Comparison of ENCODE assay signal across 19 cellular contexts in genomic region chr12:99111600-99111999, GRCh38.
A peak's percentile ranks its signal among the peaks of the same experiment; 100 is the strongest.
DNase-seq lines count a peak whose midpoint lies in the region; ATAC-seq, FAIRE-seq and TF ChIP-seq lines count a peak whose summit lies in the region.
"Had no signal": no experiment of that assay in that cellular context is flagged by ENCODE, and none has a peak within 500 bp of the region (broad histone marks: within the 10 kb centered on the region; RNA-seq: fewer than 3 reads in every experiment).

No MANE protein-coding gene starts in this region.

- H3K4me2 ChIP-seq in GM12878 (ENCODE audit: control insufficient read depth, insufficient read depth) = no peak overlapping the region

- no peak overlapping the region for H2AFZ ChIP-seq in GM12878 (ENCODE audit: control insufficient read depth, low read depth, low read length)

- in situ Hi-C loops in GM12878 (cut with MboI) = no loop called here

- WGBS in GM12878 (ENCODE audit: insufficient coverage, insufficient replicate concordance, low lambda C conversion rate, missing lambda C conversion rate) = 42% methylated on average over 5 of the region's 5 CpGs

- intact Hi-C loops in A673 (cut with micrococcal nuclease; ENCODE audit: unreplicated experiment) (no loop called here), GM12878 (cut with micrococcal nuclease; ENCODE audit: unreplicated experiment) (no loop called here)

- no peak overlapping the region for H3K9ac ChIP-seq in GM12878 (ENCODE audit: control insufficient read depth, insufficient read depth, low read length)

- H3K4me3 ChIP-seq in A673 (ENCODE audit: low read depth, low read length, poor library complexity, severe bottlenecking) = no peak overlapping the region
- no peak overlapping the region for H3K4me3 ChIP-seq in GM12878
- H3K4me3 ChIP-seq: right atrium auricular region, vagina had no signal

- H3K27ac ChIP-seq in A673 (ENCODE audit: low read depth, low read length, poor library complexity, severe bottlenecking) (no peak overlapping the region), GM12878 (ENCODE audit: control insufficient read depth, insufficient read depth) (no peak overlapping the region)
- H3K27ac ChIP-seq: right atrium auricular region, vagina had no signal

- TF ChIP-seq EP300 in GM12878 (IDR thresholded peaks at IDR 0.05; ENCODE audit: borderline replicate concordance in 1 of 2, control insufficient read depth in 1 of 2, low read depth in 2 of 2, low read length in 2 of 2) = no peak

- POLR2A ChIA-PET in A673 (lab: Charles Lee; ENCODE audit: low non-redundant PET) = no interaction called here
- POLR2A ChIA-PET in GM12878 (lab: Charles Lee) = no interaction called here

- H3K4me1 ChIP-seq in A673 (ENCODE audit: insufficient read depth, low read length, poor library complexity, severe bottlenecking) (peaks cover 13% of the 10 kb centered on the region), GM12878 (ENCODE audit: control insufficient read depth, insufficient read depth, low read length) (no peaks in the 10 kb centered on the region)
- H3K4me1 ChIP-seq: right atrium auricular region, vagina had no signal

- no peak for TF ChIP-seq RAD21 in GM12878 (IDR thresholded peaks at IDR 0.05; ENCODE audit: insufficient read depth, low read depth, low read length)

- DNase-seq in A673 (ENCODE audit: low spot score) (peak; percentile 69), M059J (ENCODE audit: low read depth) (peak; percentile 3), NCI-H446 (lab: John Stamatoyannopoulos, UW) (peak; percentile 49 to 73), GM12878 (ENCODE audit: low read depth, low spot score) (no peak), left lobe of liver (ENCODE audit: low spot score) (no peak), D721Med (ENCODE audit: insufficient read length, low spot score) (no peak)
- no peak for DNase-seq in activated CD4-positive, alpha-beta T cell treated with anti-CD3 and anti-CD28 coated beads for 4 hours
- DNase-seq: ACHN; activated naive CD4-positive, alpha-beta T cell; H9; naive B cell; NCI-H226; stimulated activated CD4-positive, alpha-beta T cell treated with anti-CD3 and anti-CD28 coated beads, Interleukin-4, amount 100 ng/mL, for 4 hours; stimulated activated naive B cell treated with anti-CD40 and anti-IgM and Interleukin-4, amounts not matched to agents 10 μg/mL and 1 μg/mL and 100 μg/mL, for 72 hours had no signal

- TF ChIP-seq CTCF in A673 (conservative IDR thresholded peaks at IDR 0.05; ENCODE audit: low read depth, low read length) = no peak
- no peak for TF ChIP-seq CTCF in GM12878 (IDR thresholded peaks at IDR 0.05 in 2 of 3, conservative IDR thresholded peaks at IDR 0.05 in 1 of 3; ENCODE audit: control insufficient read depth in 2 of 3, extremely low read depth in 1 of 3, insufficient read depth in 1 of 3, low read depth in 3 of 3, low read length in 3 of 3)
- TF ChIP-seq CTCF in D721Med (IDR thresholded peaks at IDR 0.05; ENCODE audit: insufficient read depth, missing control alignments) = no peak

- FAIRE-seq in GM12878 (lab: Jason Lieb, UNC) (no peak), D721Med (lab: Jason Lieb, UNC) (no peak)
- FAIRE-seq: endometrium, TTC549 had no signal

- no peaks in the 10 kb centered on the region for H4K20me1 ChIP-seq in GM12878 (ENCODE audit: control insufficient read depth, insufficient read depth)

- ATAC-seq in GM12878 (no peak), left lobe of liver (no peak), HG03280 (IDR thresholded peaks at IDR 0.05; ENCODE audit: unreplicated experiment) (no peak)
- ATAC-seq: stimulated activated naive B cell treated with anti-CD40 and anti-IgM and Interleukin-4, amounts not matched to agents 10 μg/mL and 1 μg/mL and 100 μg/mL, for 72 hours had no signal

- H3K79me2 ChIP-seq in GM12878 (ENCODE audit: control insufficient read depth, insufficient read depth, low read length) = no peaks in the 10 kb centered on the region

- no peaks in the 10 kb centered on the region for H3K36me3 ChIP-seq in A673 (ENCODE audit: insufficient read depth, low read length, poor library complexity, severe bottlenecking)
- no peaks in the 10 kb centered on the region for H3K36me3 ChIP-seq in GM12878 (ENCODE audit: control insufficient read depth in 2 of 2, insufficient read depth in 2 of 2, low read length in 1 of 2)
- H3K36me3 ChIP-seq: right atrium auricular region, vagina had no signal

- H3K27me3 ChIP-seq in A673 (replicated peaks; ENCODE audit: insufficient read depth, low read depth, low read length, poor library complexity) (no peaks in the 10 kb centered on the region), GM12878 (replicated peaks in 1 of 2; ENCODE audit: control insufficient read depth in 2 of 2, insufficient read depth in 2 of 2, low read length in 1 of 2) (no peaks in the 10 kb centered on the region; a peak in 1 of 4 replicates)
- H3K27me3 ChIP-seq: right atrium auricular region, vagina had no signal

- SMC1A ChIA-PET in GM12878 (lab: Charles Lee; ENCODE audit: uncharacterized antibody, unreplicated experiment) = interaction anchor here (1.0 to 1.3 kb wide), 3 partner anchors 21 to 58 kb away, joined by 3 to 4 read pairs (median 4); no protein-coding TSS in a partner anchor

- H3K9me3 ChIP-seq in A673 (ENCODE audit: low read depth, low read length, poor library complexity, severe bottlenecking) (no peaks in the 10 kb centered on the region), GM12878 (replicated peaks; ENCODE audit: control insufficient read depth, insufficient read depth, low read length) (no peaks in the 10 kb centered on the region; the same call in 2 of the 3 replicates)
- H3K9me3 ChIP-seq: right atrium auricular region, vagina had no signal

- CTCF ChIA-PET in A673 (lab: Charles Lee) (no interaction called here), GM12878 (lab: Yijun Ruan, JAX) (no interaction called here)

- RAD21 ChIA-PET in GM12878 (lab: Charles Lee; ENCODE audit: unreplicated experiment) = no interaction called here

- TF ChIP-seq POLR2A in GM12878 (IDR thresholded peaks at IDR 0.05; ENCODE audit: low read depth, low read length) = no peak

- BruUV-seq in A673 (replicated peaks; lab: Mats Ljungman, UMichigan) (no TSS peak), GM12878 (replicated peaks; lab: Mats Ljungman, UMichigan) (no TSS peak)

TF ChIP-seq in GM12878, 131 proteins besides CTCF, POLR2A, EP300 and RAD21:
- TF ChIP-seq RFX5 (IDR thresholded peaks at IDR 0.05; ENCODE audit: low read depth, low read length) = 0 out of 2 replicates have a peak, but pooled peaks have one; percentile 18
- TF ChIP-seq BMI1 (IDR thresholded peaks at IDR 0.05; ENCODE audit: borderline replicate concordance) = peak; percentile 63; the same call in 1 of the 2 replicates
- no peak for TF ChIP-seq USF2 (IDR thresholded peaks at IDR 0.05; ENCODE audit: borderline replicate concordance, low read depth, low read length)
- no peak for TF ChIP-seq ZBTB11 (CRISPR knock-in tag; IDR thresholded peaks at IDR 0.05)

Comparison
In these comparisons a context has a peak if more than half of its experiments do, and no peak if none do; other contexts are left out.
1. DNase-seq: peak in A673 (single experiment), M059J (single experiment) and NCI-H446 (2 of 2); none in GM12878 (single experiment), left lobe of liver (single experiment), D721Med (single experiment) and activated CD4-positive, alpha-beta T cell treated with anti-CD3 and anti-CD28 coated beads for 4 hours (0 of 2).